Comparison of ENCODE assay signal across 19 cellular contexts in the genomic region with DNA sequence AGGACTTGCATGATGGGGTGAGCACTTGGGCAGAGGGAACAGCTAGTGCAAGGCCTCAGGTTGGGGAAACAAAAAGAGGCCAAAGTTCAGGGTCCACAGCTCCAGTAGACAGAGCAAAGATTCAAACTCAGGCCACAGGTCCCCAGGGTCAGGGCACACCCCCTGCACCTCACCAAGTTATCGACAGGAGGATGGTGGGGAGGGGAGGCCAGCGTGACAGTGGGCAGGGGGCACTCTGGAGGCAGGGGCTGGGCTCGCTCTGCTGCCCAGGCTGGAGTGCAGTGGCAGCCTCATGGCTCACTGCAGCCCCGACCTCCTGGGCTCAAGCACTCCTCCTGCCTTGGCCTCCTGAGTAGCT. TPM values are rescaled to one million over a fixed set of nuclear protein-coding genes. Genes with fewer than 3 reads are reported as not detected.
DNase-seq lines count a peak whose midpoint lies in the region; ATAC-seq, FAIRE-seq and TF ChIP-seq lines count a peak whose summit lies in the region.
"Had no signal": no experiment of that assay in that cellular context is flagged by ENCODE, and none has a peak within 500 bp of the region (broad histone marks: within the 10 kb centered on the region; RNA-seq: fewer than 3 reads in every experiment).

No MANE protein-coding gene starts in this region.

- no peak overlapping the region for H3K56ac ChIP-seq in H1 (replicated peaks; ENCODE audit: insufficient read length, low read depth, low read length)

- peak overlapping the region; percentile 93 for H2BK12ac ChIP-seq in H1 (ENCODE audit: low read depth, low read length)

- H3K27me3 Mint-ChIP-seq in neural progenitor cell (ENCODE audit: insufficient read depth, low read depth), result peaks cover 15% of the 10 kb centered on the region

- H2BK5ac ChIP-seq in H1 (ENCODE audit: low read depth, low read length), result peak overlapping the region; percentile 89; the same call in 1 of the 2 replicates

- peak overlapping the region; percentile 25; the same call in 1 of the 2 replicates for H2BK15ac ChIP-seq in H1 (ENCODE audit: low read length)

- H3K27ac Mint-ChIP-seq in neural progenitor cell, result peak overlapping the region; percentile 76
- H3K27ac Mint-ChIP-seq: CD4-positive, alpha-beta T cell had no signal

- H3K4me2 ChIP-seq in H1 (ENCODE audit: insufficient read depth in 1 of 2, low read depth in 2 of 2, low read length in 2 of 2) (no peak overlapping the region), neural progenitor cell (no peak overlapping the region)
- H3K4me2 ChIP-seq: KMS-11, SK-N-SH had no signal

- no peak overlapping the region for H2AFZ ChIP-seq in H1 (ENCODE audit: low read length)
- no peak overlapping the region for H2AFZ ChIP-seq in neural progenitor cell (replicated peaks)
- H2AFZ ChIP-seq: PC-9 had no signal

- DNase-seq in AG20443 (ENCODE audit: low spot score) (peak; percentile 6), H7 (peak; percentile 48), H1 (ENCODE audit: low read depth in 1 of 2, low spot score in 2 of 2) (no peak), neural progenitor cell (ENCODE audit: low spot score) (no peak), thyroid gland (no peak)
- DNase-seq in effector CD8-positive, alpha-beta T cell (lab: John Stamatoyannopoulos, UW), result no peak
- DNase-seq: CD4-positive, alpha-beta T cell; DND-41; GDM1; HCEC 1CT; NCI-H1105; NCI-H1694 treated with DMSO at 0.1 percent for 48 hours; NCI-H446 treated with DMSO at 0.1 percent for 48 hours; NCI-H748 treated with DMSO at 0.1 percent for 48 hours; PC-9 had no signal

- no peak overlapping the region for H4K5ac ChIP-seq in H1 (ENCODE audit: insufficient read length, low read depth, low read length)

- H3K27ac ChIP-seq in H1 (ENCODE audit: low read depth, low read length), result no peak overlapping the region
- no peak overlapping the region for H3K27ac ChIP-seq in neural progenitor cell
- H3K27ac ChIP-seq in thyroid gland, result no peak overlapping the region
- H3K27ac ChIP-seq: KMS-11 had no signal

- H4K20me1 ChIP-seq in H1 (replicated peaks in 1 of 2; ENCODE audit: control insufficient read depth in 1 of 2, insufficient read depth in 2 of 2, low read length in 2 of 2) (no peaks in the 10 kb centered on the region), neural progenitor cell (ENCODE audit: low read depth) (no peaks in the 10 kb centered on the region)

- no peaks in the 10 kb centered on the region for H3K23me2 ChIP-seq in H1 (ENCODE audit: low read depth, low read length)

- no peak for ATAC-seq in GM18511 (IDR thresholded peaks at IDR 0.05; ENCODE audit: unreplicated experiment)
- ATAC-seq: Right ventricle myocardium inferior had no signal

- H3K4me3 ChIP-seq in H7 (ENCODE audit: insufficient read depth, low read depth, low read length) (no peak overlapping the region), H1 (ENCODE audit: extremely low read depth in 1 of 4, insufficient read depth in 2 of 4, low read depth in 3 of 4, low read length in 4 of 4) (no peak overlapping the region), neural progenitor cell (no peak overlapping the region), thyroid gland (replicated peaks in 1 of 3) (no peak overlapping the region)
- H3K4me3 ChIP-seq: PC-9 had no signal

- H3K9ac ChIP-seq in H1 (replicated peaks in 1 of 4; ENCODE audit: extremely low read depth in 1 of 4, low read depth in 3 of 4, low read length in 3 of 4), result no peak overlapping the region
- H3K9ac ChIP-seq in neural progenitor cell, result no peak overlapping the region
- H3K9ac ChIP-seq: KMS-11, SK-N-SH had no signal

- no peak overlapping the region for H4K91ac ChIP-seq in H1 (replicated peaks; ENCODE audit: insufficient read length, low read length)

- H3K9me3 ChIP-seq in H1 (ENCODE audit: insufficient read depth in 2 of 2, low read depth in 1 of 2, low read length in 1 of 2), result no peaks in the 10 kb centered on the region
- H3K9me3 ChIP-seq in neural progenitor cell (ENCODE audit: low read depth), result no peaks in the 10 kb centered on the region
- no peaks in the 10 kb centered on the region for H3K9me3 ChIP-seq in thyroid gland
- H3K9me3 ChIP-seq: SK-N-SH had no signal

- H3K79me1 ChIP-seq in H1 (ENCODE audit: low read depth, low read length), result no peaks in the 10 kb centered on the region

- H2BK20ac ChIP-seq in H1 (ENCODE audit: low read length), result 0 out of 2 replicates have a peak overlapping the region, but pooled peaks have one; percentile 16

- no peaks in the 10 kb centered on the region for H3K9me3 Mint-ChIP-seq in neural progenitor cell
- H3K9me3 Mint-ChIP-seq: CD4-positive, alpha-beta T cell had no signal

- TF ChIP-seq RAD21 in H1 (IDR thresholded peaks at IDR 0.05 in 1 of 2, conservative IDR thresholded peaks at IDR 0.05 in 1 of 2; ENCODE audit: low read depth in 2 of 2, low read length in 2 of 2), result no peak

- no peaks in the 10 kb centered on the region for H3K79me2 ChIP-seq in H1 (ENCODE audit: control insufficient read depth in 1 of 2, insufficient read depth in 2 of 2, low read length in 2 of 2)
- H3K79me2 ChIP-seq in neural progenitor cell (ENCODE audit: low read depth), result no peaks in the 10 kb centered on the region

- TF ChIP-seq CTCF in H1 (IDR thresholded peaks at IDR 0.05; ENCODE audit: control extremely low read depth in 1 of 3, insufficient read depth in 1 of 3, low read depth in 1 of 3, low read length in 3 of 3), result no peak
- no peak for TF ChIP-seq CTCF in neural progenitor cell (IDR thresholded peaks at IDR 0.05)
- no peak for TF ChIP-seq CTCF in thyroid gland (IDR thresholded peaks at IDR 0.05)

- H3K4me3 Mint-ChIP-seq in neural progenitor cell, result peak overlapping the region; percentile 69
- H3K4me3 Mint-ChIP-seq: CD4-positive, alpha-beta T cell had no signal

- peaks cover 1% of the 10 kb centered on the region for H3K36me3 Mint-ChIP-seq in neural progenitor cell

- peaks cover 53% of the 10 kb centered on the region for H3K4me1 Mint-ChIP-seq in neural progenitor cell

- no peak overlapping the region for H3K23ac ChIP-seq in H1 (ENCODE audit: insufficient read length)

- CTCF ChIA-PET in H1 (lab: Charles Lee; ENCODE audit: partially characterized antibody), result interaction anchor here (0.6 to 1.7 kb wide), 3 partner anchors 9 to 21 kb away, joined by 3 to 4 read pairs (median 3); no protein-coding TSS in a partner anchor

- no peak for TF ChIP-seq EP300 in H1 (IDR thresholded peaks at IDR 0.05; ENCODE audit: borderline replicate concordance in 1 of 2, low read depth in 2 of 2, low read length in 2 of 2)

- peak overlapping the region; percentile 1 for H3K4ac ChIP-seq in H1 (replicated peaks; ENCODE audit: insufficient read length, low read depth, low read length)

- peak overlapping the region; percentile 60; the same call in 1 of the 2 replicates for H2AK5ac ChIP-seq in H1 (ENCODE audit: low read depth, low read length)

- H3K14ac ChIP-seq in H1 (ENCODE audit: insufficient read length), result no peak overlapping the region

- intact Hi-C loops in thyroid gland (cut with DNase I), result no loop called here

- 71% methylated on average over 4 of the region's 4 CpGs; no CpG with 5 or more reads in 1 of the 2 experiments for WGBS in H1 (ENCODE audit: extremely low coverage in 1 of 2, insufficient coverage in 1 of 2, insufficient read length in 1 of 2, insufficient replicate concordance in 2 of 2, low coverage in 1 of 2, low lambda C conversion rate in 2 of 2, missing lambda C conversion rate in 1 of 2), 2 experiments
- 49 to 65% methylated on average over 4 of the region's 4 CpGs for WGBS in thyroid gland, 2 donors

- H3F3A ChIP-seq in neural progenitor cell (ENCODE audit: low read depth), result peaks cover 36% of the 10 kb centered on the region

- H3K4me1 ChIP-seq in H1 (replicated peaks in 1 of 4; ENCODE audit: control insufficient read depth in 3 of 4, insufficient read depth in 4 of 4, low read length in 3 of 4) (peaks cover 0 to 19% (median 15%) of the 10 kb centered on the region in 4 experiments; a peak in 6 of 7 replicates), neural progenitor cell (peaks cover 26% of the 10 kb centered on the region), thyroid gland (peaks cover 0 to 4% of the 10 kb centered on the region in 2 donors)

- no peak overlapping the region for H2BK120ac ChIP-seq in H1 (replicated peaks; ENCODE audit: low read depth, low read length)

- TF ChIP-seq POLR2A in H1 (IDR thresholded peaks at IDR 0.05; ENCODE audit: control extremely low read depth in 1 of 2, low read depth in 2 of 2, low read length in 2 of 2) (no peak), thyroid gland (IDR thresholded peaks at IDR 0.05) (no peak)

- FAIRE-seq in H1 (lab: Jason Lieb, UNC), result no peak

- H3K27me3 ChIP-seq in H7 (ENCODE audit: control insufficient read depth, insufficient read depth, low read length) (no peaks in the 10 kb centered on the region), H1 (replicated peaks in 1 of 4; ENCODE audit: control insufficient read depth in 3 of 4, extremely low read depth in 1 of 4, insufficient read depth in 3 of 4, low read length in 3 of 4) (no peaks in the 10 kb centered on the region; a peak in 1 of 7 replicates), neural progenitor cell (peaks cover 18% of the 10 kb centered on the region), thyroid gland (no peaks in the 10 kb centered on the region)

- H3K36me3 ChIP-seq in H7 (replicated peaks; ENCODE audit: control insufficient read depth, insufficient read depth, low read length) (no peaks in the 10 kb centered on the region), H1 (ENCODE audit: control insufficient read depth in 2 of 4, insufficient read depth in 4 of 4, low read length in 3 of 4) (no peaks in the 10 kb centered on the region), neural progenitor cell (no peaks in the 10 kb centered on the region), thyroid gland (no peaks in the 10 kb centered on the region)

- POLR2A ChIA-PET in H1 (lab: Charles Lee; ENCODE audit: partially characterized antibody), result interaction anchor here (1.1 to 3.3 kb wide), 6 partner anchors 7 to 37 kb away, joined by 3 to 22 read pairs (median 4); no protein-coding TSS in a partner anchor

- peak overlapping the region; percentile 26; the same call in 1 of the 2 replicates for H3K18ac ChIP-seq in H1 (ENCODE audit: extremely low read depth, low read length)

- no peak overlapping the region for H4K8ac ChIP-seq in H1 (ENCODE audit: extremely low read depth, insufficient read depth, low read length)

RNA-seq across cellular contexts. Expression of gene ULK1, which starts 32.4 kb away (rescaled TPM):
- total RNA-seq in H7 (2014; rRNA removed; shearing (Covaris generic)), result 15.7 and 18.8 TPM in 2 replicates
- 44.1 and 48.5 TPM in 2 replicates for total RNA-seq in H1 (2021; fragmentation: NEBNext Ultra II Directional; extraction: Animal tissue kit (Norgen Biotek cat#: 25700))
- polyA plus RNA-seq in H1 (2011; rRNA removed), result 13.0 and 26.4 TPM in 2 replicates
- polyA plus RNA-seq in H1 (2011; cell fraction: cytosol; rRNA removed), result 11.9 TPM
- 127 TPM for polyA plus RNA-seq in H1 (2011; cell fraction: nucleus; rRNA removed)
- 26.7 to 43.8 TPM (median 39.0 TPM) in 4 replicates for polyA plus RNA-seq in H1 (2012, experiment 1 of 2)
- 26.9 TPM for polyA plus RNA-seq in H1 (2012, experiment 2 of 2)
- polyA plus RNA-seq in H1 (2013, experiment 1 of 2), result 23.4 TPM
- 23.0 TPM for polyA plus RNA-seq in H1 (2013, experiment 2 of 2)
- polyA minus RNA-seq in H1 (2011; rRNA and poly(A)+ RNA removed), result 12.9 and 16.5 TPM in 2 replicates
- 29.4 TPM for polyA minus RNA-seq in H1 (2011; cell fraction: cytosol; rRNA and poly(A)+ RNA removed)
- polyA minus RNA-seq in H1 (2011; cell fraction: nucleus; rRNA and poly(A)+ RNA removed), result 42.7 TPM
- total RNA-seq in neural progenitor cell (ENCODE audit: low replicate concordance), result 4.9 and 16.0 TPM in 2 replicates
- total RNA-seq in thyroid gland, result 10 to 100 TPM; 21.1 to 27.7 (median 21.7) TPM

RNA-seq across cellular contexts. Expression of gene MMP17, which starts 33.9 kb away (rescaled TPM):
- 36.1 and 75.7 TPM in 2 replicates for total RNA-seq in H7 (2014; rRNA removed; shearing (Covaris generic))
- 34.4 and 41.3 TPM in 2 replicates for total RNA-seq in H1 (2021; fragmentation: NEBNext Ultra II Directional; extraction: Animal tissue kit (Norgen Biotek cat#: 25700))
- 53.8 and 55.7 TPM in 2 replicates for polyA plus RNA-seq in H1 (2011; rRNA removed)
- polyA plus RNA-seq in H1 (2011; cell fraction: cytosol; rRNA removed), result 44.7 TPM
- 141 TPM for polyA plus RNA-seq in H1 (2011; cell fraction: nucleus; rRNA removed)
- 22.5 to 51.9 TPM (median 46.7 TPM) in 4 replicates for polyA plus RNA-seq in H1 (2012, experiment 1 of 2)
- polyA plus RNA-seq in H1 (2012, experiment 2 of 2), result 23.0 TPM
- 35.2 TPM for polyA plus RNA-seq in H1 (2013, experiment 1 of 2)
- 33.5 TPM for polyA plus RNA-seq in H1 (2013, experiment 2 of 2)
- polyA minus RNA-seq in H1 (2011; rRNA and poly(A)+ RNA removed), result 17.4 and 19.1 TPM in 2 replicates
- 24.2 TPM for polyA minus RNA-seq in H1 (2011; cell fraction: cytosol; rRNA and poly(A)+ RNA removed)
- polyA minus RNA-seq in H1 (2011; cell fraction: nucleus; rRNA and poly(A)+ RNA removed), result 47.2 TPM
- 2.1 and 7.1 TPM in 2 replicates for total RNA-seq in neural progenitor cell (ENCODE audit: low replicate concordance)
- total RNA-seq in thyroid gland, result 10 to 100 TPM in 1 of 4 donors, 1 to 10 TPM in 2, under 1 TPM in 1; 0.38 to 10.1 (median 4.1) TPM

Comparison
In these comparisons a context has a peak if more than half of its experiments do, and no peak if none do; other contexts are left out.
1. DNase-seq: peak in AG20443 (single experiment) and H7 (single experiment); none in H1 (0 of 2), neural progenitor cell (single experiment), effector CD8-positive, alpha-beta T cell (single experiment) and thyroid gland (0 of 2).